In the genomic region with DNA sequence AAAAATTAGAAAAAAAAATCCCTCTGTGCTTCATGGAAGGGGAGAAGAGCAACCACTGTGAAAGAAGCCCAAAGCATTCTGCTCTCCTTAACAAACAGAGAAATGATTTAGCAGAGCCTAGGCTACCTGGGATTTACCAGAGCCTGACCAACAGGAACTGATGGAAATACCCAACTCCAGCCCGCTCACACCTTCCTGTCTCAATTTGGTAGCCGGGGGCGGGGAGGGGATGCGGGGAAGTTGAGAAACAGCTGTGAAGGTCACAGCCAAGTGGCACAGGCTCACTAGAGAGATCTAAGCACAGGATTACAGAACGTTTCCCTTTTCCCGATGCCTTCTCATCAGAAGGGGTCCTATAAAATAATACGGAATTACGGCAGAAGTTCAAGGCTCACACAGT, we compare ENCODE assay signal across 11 cellular contexts. TPM values are rescaled to one million over a fixed set of nuclear protein-coding genes. Genes with fewer than 3 reads are reported as not detected.
A peak's percentile ranks its signal among the peaks of the same experiment; 100 is the strongest.
DNase-seq lines count a peak whose midpoint lies in the region; ATAC-seq, FAIRE-seq and TF ChIP-seq lines count a peak whose summit lies in the region.
"Had no signal": no experiment of that assay in that cellular context is flagged by ENCODE, and none has a peak within 500 bp of the region (broad histone marks: within the 10 kb centered on the region; RNA-seq: fewer than 3 reads in every experiment).

No MANE protein-coding gene starts in this region.

- TF ChIP-seq CTCF in GM12878 (IDR thresholded peaks at IDR 0.05 in 2 of 3, conservative IDR thresholded peaks at IDR 0.05 in 1 of 3; ENCODE audit: control insufficient read depth in 2 of 3, extremely low read depth in 1 of 3, insufficient read depth in 1 of 3, low read depth in 3 of 3, low read length in 3 of 3) (no peak), endothelial cell (IDR thresholded peaks at IDR 0.05; ENCODE audit: unreplicated experiment) (no peak)

- H3K4me1 Mint-ChIP-seq in endothelial cell (ENCODE audit: unreplicated experiment): peaks cover 8% of the 10 kb centered on the region

- H3K36me3 ChIP-seq in GM12878 (ENCODE audit: control insufficient read depth in 2 of 2, insufficient read depth in 2 of 2, low read length in 1 of 2): peaks cover 0 to 5% of the 10 kb centered on the region in 2 experiments; a peak in 1 of 4 replicates
- H3K36me3 ChIP-seq: transverse colon had no signal

- RAD21 ChIA-PET in GM12878 (lab: Charles Lee; ENCODE audit: unreplicated experiment): interaction anchor here (0.6 to 1.0 kb wide), 2 partner anchors 10 to 745 kb away, joined by 3 read pairs; no protein-coding TSS in a partner anchor

- H3K27ac ChIP-seq in GM12878 (ENCODE audit: control insufficient read depth, insufficient read depth): peak overlapping the region; percentile 67

- no peaks in the 10 kb centered on the region for H4K20me1 ChIP-seq in GM12878 (ENCODE audit: control insufficient read depth, insufficient read depth)

- peaks cover 12% of the 10 kb centered on the region for H3K4me1 ChIP-seq in GM12878 (ENCODE audit: control insufficient read depth, insufficient read depth, low read length)

- peak overlapping the region; percentile 51 for H3K4me2 ChIP-seq in GM12878 (ENCODE audit: control insufficient read depth, insufficient read depth)

- H3K36me3 Mint-ChIP-seq in endothelial cell (ENCODE audit: low read depth, unreplicated experiment): peaks cover 22% of the 10 kb centered on the region

- H2AFZ ChIP-seq in GM12878 (ENCODE audit: control insufficient read depth, low read depth, low read length): peak overlapping the region; percentile 13

- TF ChIP-seq EP300 in GM12878 (IDR thresholded peaks at IDR 0.05; ENCODE audit: borderline replicate concordance in 1 of 2, control insufficient read depth in 1 of 2, low read depth in 2 of 2, low read length in 2 of 2): peak in 1 of 2 experiments; percentile 34; a peak in 1 of 4 replicates

- ATAC-seq in GM18517 (IDR thresholded peaks at IDR 0.05; ENCODE audit: unreplicated experiment): peak; percentile 72
- peak; percentile 96 for ATAC-seq in GM19463 (IDR thresholded peaks at IDR 0.05; ENCODE audit: unreplicated experiment)
- peak; percentile 75 for ATAC-seq in HG03025 (IDR thresholded peaks at IDR 0.05; ENCODE audit: low FRiP score, unreplicated experiment)
- ATAC-seq in GM12878: peak; percentile 95

- H3K27ac Mint-ChIP-seq in endothelial cell (ENCODE audit: unreplicated experiment): no peak overlapping the region

- 19% methylated on average over 8 of the region's 8 CpGs for WGBS in GM12878 (ENCODE audit: insufficient coverage, insufficient replicate concordance, low lambda C conversion rate, missing lambda C conversion rate)

- POLR2A ChIA-PET in GM12878 (lab: Charles Lee): interaction anchor here (0.6 to 0.9 kb wide), 3 partner anchors 10 to 659 kb away, joined by 3 read pairs; no protein-coding TSS in a partner anchor

- H3K9me3 ChIP-seq in GM12878 (replicated peaks; ENCODE audit: control insufficient read depth, insufficient read depth, low read length): no peaks in the 10 kb centered on the region; the same call in 2 of the 3 replicates
- H3K9me3 ChIP-seq: transverse colon had no signal

- in situ Hi-C loops in GM12878 (cut with MboI): loop anchor here (10.0 to 25.0 kb wide), 2 partner anchors 895 to 1863 kb away; a partner anchor contains a TSS

- no peaks in the 10 kb centered on the region for H3K27me3 Mint-ChIP-seq in endothelial cell (ENCODE audit: unreplicated experiment)

- intact Hi-C loops in GM12878 (cut with micrococcal nuclease; ENCODE audit: unreplicated experiment): loop anchor here (10.0 kb wide), 1 partner anchor 895 kb away; no protein-coding TSS in a partner anchor

- SMC1A ChIA-PET in GM12878 (lab: Charles Lee; ENCODE audit: uncharacterized antibody, unreplicated experiment): interaction anchor here (0.6 to 3.2 kb wide), 8 partner anchors 9 to 36 kb away, joined by 3 to 15 read pairs (median 4); no protein-coding TSS in a partner anchor

- no peaks in the 10 kb centered on the region for H3K27me3 ChIP-seq in GM12878 (replicated peaks in 1 of 2; ENCODE audit: control insufficient read depth in 2 of 2, insufficient read depth in 2 of 2, low read length in 1 of 2)
- H3K27me3 ChIP-seq: transverse colon had no signal

- TF ChIP-seq POLR2A in GM12878 (IDR thresholded peaks at IDR 0.05; ENCODE audit: low read depth, low read length): no peak

- BruUV-seq in GM12878 (replicated peaks; lab: Mats Ljungman, UMichigan): no TSS peak

- TF ChIP-seq RAD21 in GM12878 (IDR thresholded peaks at IDR 0.05; ENCODE audit: insufficient read depth, low read depth, low read length): no peak

- H3K9me3 Mint-ChIP-seq in endothelial cell (ENCODE audit: unreplicated experiment): no peaks in the 10 kb centered on the region

- CTCF ChIA-PET in GM12878 (lab: Yijun Ruan, JAX): interaction anchor here (1.0 kb wide), 1 partner anchor 14 kb away, joined by 3 read pairs; no protein-coding TSS in a partner anchor

- FAIRE-seq in GM12878 (lab: Jason Lieb, UNC): no peak

- DNase-seq in GM12878 (ENCODE audit: low read depth, low spot score) (peak; percentile 45), NCI-H2171 treated with DMSO at 0.1 percent for 48 hours (lab: John Stamatoyannopoulos, UW) (no peak), endothelial cell (ENCODE audit: low spot score) (no peak), SIG-M5 treated with dmso at 0.1 percent for 504 hours (lab: John Stamatoyannopoulos, UW; ENCODE audit: unreplicated experiment) (no peak), NCI-H2081 treated with DMSO at 0.1 percent for 48 hours (lab: John Stamatoyannopoulos, UW) (no peak)
- DNase-seq: DND-41, NCI-H446 treated with DMSO at 0.1 percent for 48 hours, transverse colon had no signal

- peak overlapping the region; percentile 23 for H3K4me3 ChIP-seq in GM12878
- H3K4me3 ChIP-seq: transverse colon had no signal

- peak overlapping the region; percentile 5; the same call in 1 of the 2 replicates for H3K9ac ChIP-seq in GM12878 (ENCODE audit: control insufficient read depth, insufficient read depth, low read length)

- peaks cover 22% of the 10 kb centered on the region for H3K79me2 ChIP-seq in GM12878 (ENCODE audit: control insufficient read depth, insufficient read depth, low read length)

- no peak overlapping the region for H3K4me3 Mint-ChIP-seq in endothelial cell (ENCODE audit: unreplicated experiment)

TF ChIP-seq in GM12878, 131 proteins besides CTCF, POLR2A, EP300 and RAD21 (continues in another document):
- TF ChIP-seq CREB1 (IDR thresholded peaks at IDR 0.05; ENCODE audit: low read depth) (no peak), SMARCA5 (IDR thresholded peaks at IDR 0.05) (no peak), RFX5 (IDR thresholded peaks at IDR 0.05; ENCODE audit: low read depth, low read length) (no peak), NRF1 (conservative IDR thresholded peaks at IDR 0.05; ENCODE audit: low read depth, low read length) (no peak), IKZF1 (conservative IDR thresholded peaks at IDR 0.05) (peak; percentile 76), HCFC1 (IDR thresholded peaks at IDR 0.05; ENCODE audit: low read length) (no peak)
- TF ChIP-seq, protein P1, sequence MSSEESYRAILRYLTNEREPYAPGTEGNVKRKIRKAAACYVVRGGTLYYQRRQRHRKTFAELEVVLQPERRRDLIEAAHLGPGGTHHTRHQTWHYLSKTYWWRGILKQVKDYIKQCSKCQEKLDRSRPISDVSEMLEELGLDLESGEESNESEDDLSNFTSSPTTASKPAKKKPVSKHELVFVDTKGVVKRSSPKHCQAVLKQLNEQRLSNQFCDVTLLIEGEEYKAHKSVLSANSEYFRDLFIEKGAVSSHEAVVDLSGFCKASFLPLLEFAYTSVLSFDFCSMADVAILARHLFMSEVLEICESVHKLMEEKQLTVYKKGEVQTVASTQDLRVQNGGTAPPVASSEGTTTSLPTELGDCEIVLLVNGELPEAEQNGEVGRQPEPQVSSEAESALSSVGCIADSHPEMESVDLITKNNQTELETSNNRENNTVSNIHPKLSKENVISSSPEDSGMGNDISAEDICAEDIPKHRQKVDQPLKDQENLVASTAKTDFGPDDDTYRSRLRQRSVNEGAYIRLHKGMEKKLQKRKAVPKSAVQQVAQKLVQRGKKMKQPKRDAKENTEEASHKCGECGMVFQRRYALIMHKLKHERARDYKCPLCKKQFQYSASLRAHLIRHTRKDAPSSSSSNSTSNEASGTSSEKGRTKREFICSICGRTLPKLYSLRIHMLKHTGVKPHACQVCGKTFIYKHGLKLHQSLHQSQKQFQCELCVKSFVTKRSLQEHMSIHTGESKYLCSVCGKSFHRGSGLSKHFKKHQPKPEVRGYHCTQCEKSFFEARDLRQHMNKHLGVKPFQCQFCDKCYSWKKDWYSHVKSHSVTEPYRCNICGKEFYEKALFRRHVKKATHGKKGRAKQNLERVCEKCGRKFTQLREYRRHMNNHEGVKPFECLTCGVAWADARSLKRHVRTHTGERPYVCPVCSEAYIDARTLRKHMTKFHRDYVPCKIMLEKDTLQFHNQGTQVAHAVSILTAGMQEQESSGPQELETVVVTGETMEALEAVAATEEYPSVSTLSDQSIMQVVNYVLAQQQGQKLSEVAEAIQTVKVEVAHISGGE (CRISPR knock-in tag; IDR thresholded peaks at IDR 0.05): no peak
- TF ChIP-seq, protein P2, sequence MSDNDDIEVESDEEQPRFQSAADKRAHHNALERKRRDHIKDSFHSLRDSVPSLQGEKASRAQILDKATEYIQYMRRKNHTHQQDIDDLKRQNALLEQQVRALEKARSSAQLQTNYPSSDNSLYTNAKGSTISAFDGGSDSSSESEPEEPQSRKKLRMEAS (IDR thresholded peaks at IDR 0.05; ENCODE audit: low read depth, low read length): no peak

RNA-seq across cellular contexts. Expression of a gene that starts 17.6 kb away (rescaled TPM):
- 18.1 and 22.4 TPM in 2 replicates for total RNA-seq in GM12878 (2013; cell fraction: nucleolus; rRNA removed)
- total RNA-seq in GM12878 (2014; rRNA removed) (49.2 and 58.1 TPM in 2 replicates), GM12878 (2014; rRNA removed; fragmentation: Illumina TruSeq; extraction: Trizol) (56.1 and 62.5 TPM in 2 replicates), GM12878 (2021) (51.4 and 54.2 TPM in 2 replicates), endothelial cell (ENCODE audit: unreplicated experiment) (118 TPM)
- polyA plus RNA-seq in GM12878 (2011; ENCODE audit: low read depth): 11.1 TPM
- polyA plus RNA-seq in GM12878 (2011; rRNA removed) (79.5 and 81.9 TPM in 2 replicates), GM12878 (2014; fragmentation: Illumina TruSeq; extraction: Trizol) (117 and 139 TPM in 2 replicates), GM12878 (2014; fragmentation: Nextera tagmentation; extraction: Ambion mirVana) (100 to 1,000 TPM in 1 of 2 experiments, 10 to 100 TPM in 1; 80.7 to 139 TPM), GM12878 (2014; rRNA removed) (67.6 and 78.1 TPM in 2 replicates), GM12878 (2016; fragmentation: Nextera tagmentation; extraction: Ambion mirVana) (100 to 1,000 TPM; 105 to 108 TPM)
- 78.0 and 82.3 TPM in 2 replicates for polyA plus RNA-seq in GM12878 (2011; cell fraction: cytosol; rRNA removed)
- 26.6 and 31.5 TPM in 2 replicates for polyA plus RNA-seq in GM12878 (2011; cell fraction: nucleus; rRNA removed)
- polyA plus RNA-seq in GM12878 (2012): 19.5 and 22.2 TPM in 2 replicates
- 42.9 and 53.7 TPM in 2 replicates for polyA minus RNA-seq in GM12878 (2011; rRNA and poly(A)+ RNA removed)
- 14.8 and 25.7 TPM in 2 replicates for polyA minus RNA-seq in GM12878 (2011; cell fraction: cytosol; rRNA and poly(A)+ RNA removed)
- polyA minus RNA-seq in GM12878 (2011; cell fraction: nucleus; rRNA and poly(A)+ RNA removed): 8.6 and 13.8 TPM in 2 replicates
